ENCODE assay signal across 34 cellular contexts in the genomic region with DNA sequence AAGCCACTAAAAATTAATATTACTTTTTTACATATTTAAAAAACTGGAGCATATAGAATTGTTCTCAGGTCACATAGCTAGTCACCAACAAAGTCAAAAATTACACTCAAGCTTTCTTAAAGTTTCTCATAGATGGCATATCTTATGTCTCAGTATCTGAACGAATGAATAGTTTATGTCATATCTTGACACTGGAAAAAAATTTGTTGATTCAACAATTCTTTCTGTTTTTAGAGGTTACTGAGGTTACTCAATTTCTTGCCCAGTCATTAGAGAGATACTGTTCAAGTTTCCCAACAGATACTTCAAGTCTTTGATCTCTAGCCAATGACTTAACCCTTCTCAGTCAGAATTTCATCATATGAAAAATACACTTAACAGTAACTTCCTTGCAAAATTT.
"Had no signal": no experiment of that assay in that cellular context is flagged by ENCODE, and none has a peak within 500 bp of the region (broad histone marks: within the 10 kb centered on the region; RNA-seq: fewer than 3 reads in every experiment).

No MANE protein-coding gene starts in this region.

- DNase-seq: activated B cell treated with CpG ODN at 0.5 μM for 24 hours; activated CD4-positive, alpha-beta memory T cell treated with anti-CD3 and anti-CD28 coated beads, Interleukin-2, amount 10 ng/mL, durations not matched to agents 7 days and 5 days; activated CD4-positive, alpha-beta T cell treated with anti-CD3 and anti-CD28 coated beads for 4 hours; activated CD4-positive, alpha-beta T cell treated with anti-CD3 and anti-CD28 coated beads, Interleukin-2, amount 50 U/mL, for 1 hour; activated CD4-positive, CD25-positive, alpha-beta regulatory T cell treated with anti-CD3 and anti-CD28 coated beads, Interleukin-2, amount 50 U/mL, for 72 hours; activated CD8-positive, alpha-beta memory T cell treated with anti-CD3 and anti-CD28 coated beads for 24 hours; activated CD8-positive, alpha-beta memory T cell treated with anti-CD3 and anti-CD28 coated beads, Interleukin-2, amount 10 ng/mL, durations not matched to agents 7 days and 5 days; activated CD8-positive, alpha-beta memory T cell treated with anti-CD3 and anti-CD28 coated beads, Interleukin-2, amount 50 U/mL, for 48 hours; activated effector memory CD4-positive, alpha-beta T cell treated with Interleukin-2 at 50 U/mL for 16 hours; activated naive CD4-positive, alpha-beta T cell treated with anti-CD3 and anti-CD28 coated beads, Interleukin-2, amount 10 ng/mL, durations not matched to agents 7 days and 5 days; activated naive CD8-positive, alpha-beta T cell treated with anti-CD3 and anti-CD28 coated beads, Interleukin-2, amount 50 U/mL, for 24 hours; activated T-cell treated with anti-CD3 and anti-CD28 coated beads, Interleukin-2, amount 50 U/mL, for 48 hours; amniotic stem cell; aorta; NCI-H1092 treated with DMSO at 0.1 percent for 48 hours; NCI-H1417; NCI-H146; NCI-H187; NCI-H2029 treated with DMSO at 0.1 percent for 48 hours; NCI-H2107; NCI-H2171; NCI-H510A; NCI-H748 treated with DMSO at 0.1 percent for 48 hours; NK-92 treated with Interleukin-12 subunit alpha and Interleukin-12 subunit beta, amount 100 ng/mL, for 24 hours; PC-9; SIG-M5; T-cell; T-helper 17 cell had no signal

- H3K4me2 ChIP-seq: PC-9 had no signal

- H3K4me1 Mint-ChIP-seq: activated B cell treated with CpG ODN at 0.5 μM for 24 hours; activated CD4-positive, alpha-beta memory T cell treated with anti-CD3 and anti-CD28 coated beads, Interleukin-2, amount 10 ng/mL, durations not matched to agents 7 days and 5 days; activated CD8-positive, alpha-beta memory T cell treated with anti-CD3 and anti-CD28 coated beads, Interleukin-2, amount 10 ng/mL, durations not matched to agents 7 days and 5 days; activated naive CD4-positive, alpha-beta T cell treated with anti-CD3 and anti-CD28 coated beads, Interleukin-2, amount 10 ng/mL, durations not matched to agents 7 days and 5 days; activated naive CD8-positive, alpha-beta T cell treated with anti-CD3 and anti-CD28 coated beads, Interleukin-2, amount 50 U/mL, for 24 hours; T-helper 17 cell had no signal

- H3K4me3 ChIP-seq: PC-9 had no signal

- H3K9me3 Mint-ChIP-seq: activated B cell treated with CpG ODN at 0.5 μM for 24 hours; activated naive CD4-positive, alpha-beta T cell treated with anti-CD3 and anti-CD28 coated beads, Interleukin-2, amount 10 ng/mL, durations not matched to agents 7 days and 5 days; activated naive CD8-positive, alpha-beta T cell treated with anti-CD3 and anti-CD28 coated beads, Interleukin-2, amount 50 U/mL, for 24 hours; T-cell had no signal

- H3K27ac ChIP-seq: PC-9, RWPE1, VCaP had no signal

- H3K4me3 Mint-ChIP-seq: activated B cell treated with CpG ODN at 0.5 μM for 24 hours; activated CD4-positive, alpha-beta memory T cell treated with anti-CD3 and anti-CD28 coated beads, Interleukin-2, amount 10 ng/mL, durations not matched to agents 7 days and 5 days; activated CD8-positive, alpha-beta memory T cell treated with anti-CD3 and anti-CD28 coated beads, Interleukin-2, amount 10 ng/mL, durations not matched to agents 7 days and 5 days; activated naive CD4-positive, alpha-beta T cell treated with anti-CD3 and anti-CD28 coated beads, Interleukin-2, amount 10 ng/mL, durations not matched to agents 7 days and 5 days; activated naive CD8-positive, alpha-beta T cell; activated naive CD8-positive, alpha-beta T cell treated with anti-CD3 and anti-CD28 coated beads, Interleukin-2, amount 50 U/mL, for 24 hours; T-cell; T-helper 17 cell had no signal

- H3K27ac Mint-ChIP-seq: activated B cell treated with CpG ODN at 0.5 μM for 24 hours; activated CD4-positive, alpha-beta memory T cell treated with anti-CD3 and anti-CD28 coated beads, Interleukin-2, amount 10 ng/mL, durations not matched to agents 7 days and 5 days; activated CD8-positive, alpha-beta memory T cell treated with anti-CD3 and anti-CD28 coated beads, Interleukin-2, amount 10 ng/mL, durations not matched to agents 7 days and 5 days; activated naive CD4-positive, alpha-beta T cell treated with anti-CD3 and anti-CD28 coated beads, Interleukin-2, amount 10 ng/mL, durations not matched to agents 7 days and 5 days; activated naive CD8-positive, alpha-beta T cell; activated naive CD8-positive, alpha-beta T cell treated with anti-CD3 and anti-CD28 coated beads, Interleukin-2, amount 50 U/mL, for 24 hours; T-cell; T-helper 17 cell had no signal

- H3K36me3 Mint-ChIP-seq: activated CD8-positive, alpha-beta memory T cell treated with anti-CD3 and anti-CD28 coated beads, Interleukin-2, amount 10 ng/mL, durations not matched to agents 7 days and 5 days; activated naive CD4-positive, alpha-beta T cell treated with anti-CD3 and anti-CD28 coated beads, Interleukin-2, amount 10 ng/mL, durations not matched to agents 7 days and 5 days; activated naive CD8-positive, alpha-beta T cell; T-cell had no signal

- H2AFZ ChIP-seq: PC-9 had no signal

- H3K27me3 Mint-ChIP-seq: activated B cell treated with CpG ODN at 0.5 μM for 24 hours; activated CD4-positive, alpha-beta memory T cell treated with anti-CD3 and anti-CD28 coated beads, Interleukin-2, amount 10 ng/mL, durations not matched to agents 7 days and 5 days; activated CD8-positive, alpha-beta memory T cell treated with anti-CD3 and anti-CD28 coated beads, Interleukin-2, amount 10 ng/mL, durations not matched to agents 7 days and 5 days; activated naive CD4-positive, alpha-beta T cell treated with anti-CD3 and anti-CD28 coated beads, Interleukin-2, amount 10 ng/mL, durations not matched to agents 7 days and 5 days; activated naive CD8-positive, alpha-beta T cell; activated naive CD8-positive, alpha-beta T cell treated with anti-CD3 and anti-CD28 coated beads, Interleukin-2, amount 50 U/mL, for 24 hours; T-cell; T-helper 17 cell had no signal

- ATAC-seq: activated CD8-positive, alpha-beta memory T cell treated with anti-CD3 and anti-CD28 coated beads, Interleukin-2, amount 10 ng/mL, durations not matched to agents 7 days and 5 days; activated naive CD8-positive, alpha-beta T cell treated with anti-CD3 and anti-CD28 coated beads, Interleukin-2, amount 50 U/mL, for 24 hours; Right ventricle myocardium inferior; SK-N-SH treated with all-trans-retinoic acid at 6 μM for 48 hours; T-cell; T-helper 17 cell had no signal

- FAIRE-seq: RCC 7860 had no signal
